8 cellular contexts compared by ENCODE assay signal in the genomic region with DNA sequence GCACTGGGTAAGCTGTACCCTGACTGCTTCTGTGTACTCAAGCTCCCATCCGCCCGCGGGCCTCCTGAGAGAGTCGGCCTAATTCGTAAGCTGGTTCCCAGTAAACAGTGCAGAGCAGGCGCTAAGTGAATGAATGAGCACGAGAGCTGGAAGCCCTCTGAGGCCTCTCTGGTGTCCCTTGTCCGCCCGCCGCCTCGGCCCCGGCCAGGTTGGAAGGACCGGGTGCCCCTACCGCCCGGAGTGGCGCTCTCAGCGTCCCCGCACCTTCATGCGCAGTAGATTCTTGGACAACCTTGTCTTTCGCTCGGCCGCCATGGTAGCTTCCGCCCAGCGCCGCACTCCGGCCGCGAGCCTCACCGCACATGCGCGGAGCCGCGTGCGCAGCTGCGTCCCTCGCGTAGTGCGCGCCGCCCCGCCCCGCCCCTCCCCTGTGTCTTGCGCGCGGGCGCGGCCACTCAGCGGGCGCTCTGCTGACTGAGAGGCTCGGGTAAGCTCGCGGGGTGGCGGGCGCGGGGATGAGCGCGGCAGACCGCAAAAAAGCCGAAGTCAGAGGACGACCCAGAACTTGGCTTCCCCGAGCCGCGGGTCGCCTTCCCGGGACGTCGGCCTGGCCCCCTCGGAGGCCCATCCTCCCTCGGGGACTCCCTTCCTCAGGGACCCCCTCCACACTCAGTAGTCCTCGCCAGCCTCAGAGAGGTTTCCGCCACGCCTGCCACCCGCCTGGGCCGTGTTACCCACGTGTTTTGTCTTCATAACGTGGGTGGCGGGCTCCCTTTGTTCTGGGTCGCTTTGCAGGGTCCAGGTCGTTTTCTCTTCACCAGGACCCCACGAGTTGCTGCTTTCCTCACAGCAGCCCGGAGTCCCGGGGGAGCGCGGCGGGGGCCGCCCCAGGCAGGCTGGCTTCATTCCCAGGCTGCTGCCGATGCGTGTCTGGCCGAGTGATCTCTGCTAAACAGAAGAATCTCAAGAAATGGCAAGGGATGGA. TPM values are rescaled to one million over a fixed set of nuclear protein-coding genes. Genes with fewer than 3 reads are reported as not detected.
DNase-seq lines count a peak whose midpoint lies in the region; ATAC-seq and TF ChIP-seq lines count a peak whose summit lies in the region.

A gene with protein sequence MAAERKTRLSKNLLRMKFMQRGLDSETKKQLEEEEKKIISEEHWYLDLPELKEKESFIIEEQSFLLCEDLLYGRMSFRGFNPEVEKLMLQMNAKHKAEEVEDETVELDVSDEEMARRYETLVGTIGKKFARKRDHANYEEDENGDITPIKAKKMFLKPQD (minus strand): TSS at position 364 of the 985 bp plus-strand sequence. CDS start 49 bp downstream, at position 315.

- H2AFZ ChIP-seq in OCI-LY1 (ENCODE audit: low read length), result peak within 1 kb of the TSS; percentile 86; the same call in 1 of the 2 replicates

- no peak within 1 kb of the TSS for H3K27ac ChIP-seq in OCI-LY1 (ENCODE audit: low read depth, low read length, poor library complexity, severe bottlenecking)

- ATAC-seq in GM21381 (IDR thresholded peaks at IDR 0.05; ENCODE audit: unreplicated experiment), result peak; percentile 97
- ATAC-seq in mucosa of descending colon, result peak; percentile 99

- no peaks in the 10 kb centered on the region for H3F3A ChIP-seq in OCI-LY1 (ENCODE audit: insufficient read depth, low read length)

- peaks cover 6% of the 10 kb centered on the region; the same call in 1 of the 2 replicates for H3K27me3 ChIP-seq in OCI-LY1 (ENCODE audit: insufficient read depth, low read length)

- H3K36me3 ChIP-seq in OCI-LY1 (ENCODE audit: insufficient read depth, low read length) (peaks cover 36% of the 10 kb centered on the region), mucosa of descending colon (ENCODE audit: low read depth) (no peaks in the 10 kb centered on the region)

- peak within 1 kb of the TSS; percentile 83 for H3K4me3 ChIP-seq in OCI-LY1 (ENCODE audit: low read depth, low read length, poor library complexity, severe bottlenecking)
- H3K4me3 ChIP-seq in epithelial cell of esophagus (ENCODE audit: low read length), result peak within 1 kb of the TSS; percentile 75
- H3K4me3 ChIP-seq in mucosa of descending colon, result peak within 1 kb of the TSS; percentile 51

- TF ChIP-seq CTCF in OCI-LY1 (IDR thresholded peaks at IDR 0.05; ENCODE audit: low read length) (no peak), epithelial cell of esophagus (IDR thresholded peaks at IDR 0.05; ENCODE audit: insufficient read depth, low read depth, low read length, missing control alignments) (no peak), mucosa of descending colon (IDR thresholded peaks at IDR 0.05) (no peak)

- no peaks in the 10 kb centered on the region for H3K9me2 ChIP-seq in OCI-LY1 (ENCODE audit: low read depth, low read length)

- peak within 1 kb of the TSS; percentile 77 for H3K9ac ChIP-seq in OCI-LY1 (ENCODE audit: low read length)

- H3K79me2 ChIP-seq in OCI-LY1 (ENCODE audit: insufficient read depth, low read length), result peaks cover 9% of the 10 kb centered on the region

- H3K9me3 ChIP-seq in OCI-LY1 (ENCODE audit: low read length), result 0 out of 2 replicates have a peak, but pooled peaks cover 3% of the 10 kb centered on the region
- H3K9me3 ChIP-seq in mucosa of descending colon, result no peaks in the 10 kb centered on the region

- intact Hi-C loops in mucosa of descending colon (cut with DNase I, micrococcal nuclease), result no loop called here

- H3K4me1 ChIP-seq in OCI-LY1 (ENCODE audit: insufficient read depth, low read length, severe bottlenecking) (peaks cover 15% of the 10 kb centered on the region), mucosa of descending colon (ENCODE audit: low read depth) (peaks cover 6% of the 10 kb centered on the region)

- no peaks in the 10 kb centered on the region for H4K20me1 ChIP-seq in OCI-LY1 (ENCODE audit: insufficient read depth, low read length)

- DNase-seq in Caki2 (ENCODE audit: low read depth), result peak; percentile 83
- DNase-seq in HUDEP-2 (lab: John Stamatoyannopoulos, UW; ENCODE audit: unreplicated experiment in 76 of 76), result peak in 75 of 76 experiments; percentile 6 to 91 (median 75)
- DNase-seq in activated T-cell treated with anti-CD3 and anti-CD28 coated beads for 24 hours (ENCODE audit: low read depth), result peak; percentile 87
- DNase-seq in epithelial cell of esophagus (ENCODE audit: low read depth), result peak; percentile 95
- DNase-seq in mucosa of descending colon, result peak; percentile 92 to 95 (median 94)
- peak; percentile 57 to 77 for DNase-seq in stimulated activated CD8-positive, alpha-beta memory T cell treated with anti-CD3 and anti-CD28 coated beads, Interleukin-4, amount 100 ng/mL, for 1 hour (ENCODE audit: low read depth in 2 of 2, low spot score in 1 of 2)

- H3K4me2 ChIP-seq in OCI-LY1 (ENCODE audit: low read length), result peak within 1 kb of the TSS; percentile 95

- in situ Hi-C loops in Caki2 (cut with HindIII; ENCODE audit: low pct_unique_long_range_greater_than_20kb, low sequenced_read_pairs), result no loop called here

RNA-seq across cellular contexts. Expression of the gene that starts here (rescaled TPM):
- 10.2 and 22.2 TPM in 2 replicates for total RNA-seq in Caki2 (2014; rRNA removed; shearing (Covaris generic); ENCODE audit: low replicate concordance)
- 10 to 100 TPM; 16.4 to 23.8 (median 20.8) TPM for total RNA-seq in mucosa of descending colon
